Comparison of ENCODE assay signal across 32 cellular contexts in genomic region chr1:24090736-24091135, GRCh38. TPM values are rescaled to one million over a fixed set of nuclear protein-coding genes. Genes with fewer than 3 reads are reported as not detected.
"Had no signal": no experiment of that assay in that cellular context is flagged by ENCODE, and none has a peak within 500 bp of the region (broad histone marks: within the 10 kb centered on the region; RNA-seq: fewer than 3 reads in every experiment).

No MANE protein-coding gene starts in this region.

- DNase-seq: activated CD4-positive, alpha-beta T cell treated with anti-CD3 and anti-CD28 coated beads, Interleukin-2, amount 10 ng/mL, durations not matched to agents 24 days and 14 days; activated CD4-positive, alpha-beta T cell treated with anti-CD3 and anti-CD28 coated beads, Interleukin-2, amount 50 U/mL, for 4 hours; activated CD8-positive, alpha-beta T cell treated with anti-CD3 and anti-CD28 coated beads for 36 hours; activated effector memory CD4-positive, alpha-beta T cell treated with anti-CD3 and anti-CD28 coated beads, Interleukin-2, amount 50 U/mL, for 16 hours; activated naive CD4-positive, alpha-beta T cell; activated naive CD8-positive, alpha-beta T cell treated with anti-CD3 and anti-CD28 coated beads, Interleukin-2, amount 10 ng/mL, durations not matched to agents 7 days and 5 days; activated T-cell treated with anti-CD3 and anti-CD28 coated beads, Interleukin-2, amount 50 U/mL, for 1 hour; activated T-cell treated with anti-CD3 and anti-CD28 coated beads, Interleukin-2, amount 50 U/mL, for 72 hours; amygdala; Karpas-422; KBM-7; NCI-H1105; NCI-H1417 treated with DMSO at 0.1 percent for 48 hours; NCI-H187 treated with DMSO at 0.1 percent for 48 hours; NCI-H2081; NCI-H226; NCI-H446 treated with DMSO at 0.1 percent for 48 hours; NCI-H524; NCI-H69; PC-3; RPMI8226 had no signal

- FAIRE-seq: TTC549 had no signal

- H3K4me1 Mint-ChIP-seq: activated CD4-positive, alpha-beta T cell treated with anti-CD3 and anti-CD28 coated beads, Interleukin-2, amount 10 ng/mL, durations not matched to agents 24 days and 14 days; activated naive CD4-positive, alpha-beta T cell treated with anti-CD3 and anti-CD28 coated beads, Interleukin-2, amount 50 U/mL, for 24 hours; activated naive CD8-positive, alpha-beta T cell treated with anti-CD3 and anti-CD28 coated beads, Interleukin-2, amount 10 ng/mL, durations not matched to agents 7 days and 5 days; activated T-helper 17 cell treated with anti-CD3 and anti-CD28 coated beads, Interleukin-2, amount 50 U/mL, for 72 hours; IgD-negative memory B cell had no signal

- H3K4me3 Mint-ChIP-seq: activated CD4-positive, alpha-beta T cell treated with anti-CD3 and anti-CD28 coated beads, Interleukin-2, amount 10 ng/mL, durations not matched to agents 24 days and 14 days; activated CD8-positive, alpha-beta T cell treated with anti-CD3 and anti-CD28 coated beads for 36 hours; activated naive CD4-positive, alpha-beta T cell treated with anti-CD3 and anti-CD28 coated beads, Interleukin-2, amount 50 U/mL, for 24 hours; activated naive CD8-positive, alpha-beta T cell treated with anti-CD3 and anti-CD28 coated beads, Interleukin-2, amount 10 ng/mL, durations not matched to agents 7 days and 5 days; activated T-cell treated with anti-CD3 and anti-CD28 coated beads, Interleukin-2, amount 50 U/mL, for 72 hours; activated T-helper 17 cell treated with anti-CD3 and anti-CD28 coated beads, Interleukin-2, amount 50 U/mL, for 72 hours; IgD-negative memory B cell; T-helper 2 cell treated with Interferon-gamma antibody and Interleukin-4, amounts not matched to agents 5 μg/mL and 100 μg/mL, for 36 hours had no signal

- H3K4me1 ChIP-seq: ascending aorta, Peyer's patch had no signal

- H3K36me3 ChIP-seq: ascending aorta, Peyer's patch had no signal

- H3K27me3 Mint-ChIP-seq: activated CD4-positive, alpha-beta T cell treated with anti-CD3 and anti-CD28 coated beads, Interleukin-2, amount 10 ng/mL, durations not matched to agents 24 days and 14 days; activated CD8-positive, alpha-beta T cell treated with anti-CD3 and anti-CD28 coated beads for 36 hours; activated naive CD4-positive, alpha-beta T cell treated with anti-CD3 and anti-CD28 coated beads, Interleukin-2, amount 50 U/mL, for 24 hours; activated naive CD8-positive, alpha-beta T cell treated with anti-CD3 and anti-CD28 coated beads, Interleukin-2, amount 10 ng/mL, durations not matched to agents 7 days and 5 days had no signal

- H3K9me3 ChIP-seq: ascending aorta, Peyer's patch had no signal

- ATAC-seq: activated CD8-positive, alpha-beta T cell treated with anti-CD3 and anti-CD28 coated beads for 36 hours; activated T-cell treated with anti-CD3 and anti-CD28 coated beads, Interleukin-2, amount 50 U/mL, for 72 hours; activated T-helper 17 cell treated with anti-CD3 and anti-CD28 coated beads, Interleukin-2, amount 50 U/mL, for 72 hours; PC-3 had no signal

- H3K27ac ChIP-seq: ascending aorta, Peyer's patch, SK-N-MC had no signal

- H3K27ac Mint-ChIP-seq: activated CD4-positive, alpha-beta T cell treated with anti-CD3 and anti-CD28 coated beads, Interleukin-2, amount 10 ng/mL, durations not matched to agents 24 days and 14 days; activated CD8-positive, alpha-beta T cell treated with anti-CD3 and anti-CD28 coated beads for 36 hours; activated naive CD4-positive, alpha-beta T cell treated with anti-CD3 and anti-CD28 coated beads, Interleukin-2, amount 50 U/mL, for 24 hours; activated naive CD8-positive, alpha-beta T cell treated with anti-CD3 and anti-CD28 coated beads, Interleukin-2, amount 10 ng/mL, durations not matched to agents 7 days and 5 days; activated T-cell treated with anti-CD3 and anti-CD28 coated beads, Interleukin-2, amount 50 U/mL, for 72 hours; activated T-helper 17 cell treated with anti-CD3 and anti-CD28 coated beads, Interleukin-2, amount 50 U/mL, for 72 hours; IgD-negative memory B cell; T-helper 2 cell treated with Interferon-gamma antibody and Interleukin-4, amounts not matched to agents 5 μg/mL and 100 μg/mL, for 36 hours had no signal

- H3K36me3 Mint-ChIP-seq: activated naive CD4-positive, alpha-beta T cell treated with anti-CD3 and anti-CD28 coated beads, Interleukin-2, amount 50 U/mL, for 24 hours; activated naive CD8-positive, alpha-beta T cell treated with anti-CD3 and anti-CD28 coated beads, Interleukin-2, amount 10 ng/mL, durations not matched to agents 7 days and 5 days; IgD-negative memory B cell had no signal

- H3K27me3 ChIP-seq: ascending aorta, Peyer's patch had no signal

- H3K4me3 ChIP-seq: ascending aorta, Peyer's patch, SK-N-MC had no signal

RNA-seq across cellular contexts. Expression of gene MYOM3, which starts 21.2 kb away (rescaled TPM):
- total RNA-seq: activated CD4-positive, alpha-beta T cell treated with anti-CD3 and anti-CD28 coated beads, Interleukin-2, amount 10 ng/mL, durations not matched to agents 24 days and 14 days; activated CD8-positive, alpha-beta memory T cell treated with anti-CD3 and anti-CD28 coated beads for 36 hours; activated CD8-positive, alpha-beta T cell treated with anti-CD3 and anti-CD28 coated beads for 36 hours; activated naive CD8-positive, alpha-beta T cell treated with anti-CD3 and anti-CD28 coated beads, Interleukin-2, amount 10 ng/mL, durations not matched to agents 7 days and 5 days; activated T-cell treated with anti-CD3 and anti-CD28 coated beads, Interleukin-2, amount 50 U/mL, for 72 hours; activated T-helper 17 cell treated with anti-CD3 and anti-CD28 coated beads, Interleukin-2, amount 50 U/mL, for 72 hours; T-helper 1 cell treated with Interleukin-12 subunit alpha and Interleukin-12 subunit beta and Interleukin-4 antibody, amounts not matched to agents 30 ng/mL and 1 ng/mL, for 36 hours had no signal
- polyA plus RNA-seq: IgD-negative memory B cell had no signal

RNA-seq across cellular contexts. Expression of gene IL22RA1, which starts 52.2 kb away (rescaled TPM):
- total RNA-seq: activated CD4-positive, alpha-beta T cell treated with anti-CD3 and anti-CD28 coated beads, Interleukin-2, amount 10 ng/mL, durations not matched to agents 24 days and 14 days; activated CD8-positive, alpha-beta memory T cell treated with anti-CD3 and anti-CD28 coated beads for 36 hours; activated CD8-positive, alpha-beta T cell treated with anti-CD3 and anti-CD28 coated beads for 36 hours; activated T-cell treated with anti-CD3 and anti-CD28 coated beads, Interleukin-2, amount 50 U/mL, for 72 hours; activated T-helper 17 cell treated with anti-CD3 and anti-CD28 coated beads, Interleukin-2, amount 50 U/mL, for 72 hours; ascending aorta; MCF 10A; T-helper 1 cell treated with Interleukin-12 subunit alpha and Interleukin-12 subunit beta and Interleukin-4 antibody, amounts not matched to agents 30 ng/mL and 1 ng/mL, for 36 hours had no signal
- polyA plus RNA-seq: IgD-negative memory B cell had no signal
